ENCODE assay signal across 26 cellular contexts in the genomic region with DNA sequence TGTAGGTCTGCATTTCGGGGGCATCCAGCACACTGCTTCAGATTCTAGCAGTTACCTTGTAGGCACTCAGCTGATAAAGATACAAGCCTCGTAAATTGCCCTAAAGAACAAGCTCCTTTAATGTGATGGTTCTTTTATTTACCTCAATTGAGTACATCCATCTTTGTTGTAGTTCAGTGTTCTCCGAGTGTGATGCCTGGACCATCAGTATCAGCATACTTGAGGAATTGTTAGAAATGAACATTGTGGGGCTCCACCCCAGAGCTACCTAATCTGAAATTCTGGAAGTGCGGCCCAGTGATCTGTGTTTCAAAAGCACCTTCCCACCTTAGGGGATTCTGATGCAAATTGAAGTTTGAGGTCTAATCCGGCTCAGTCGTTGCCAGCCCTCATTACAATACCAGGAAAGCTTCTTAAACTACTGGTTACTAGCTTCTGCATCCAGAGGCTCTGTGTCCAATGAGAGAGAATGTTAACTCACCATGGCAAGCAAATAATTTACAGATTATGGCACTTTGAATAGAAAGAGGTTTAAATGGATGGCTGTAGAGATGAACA. TPM values are rescaled to one million over a fixed set of nuclear protein-coding genes. Genes with fewer than 3 reads are reported as not detected.
DNase-seq lines count a peak whose midpoint lies in the region; ATAC-seq and TF ChIP-seq lines count a peak whose summit lies in the region.
"Had no signal": no experiment of that assay in that cellular context is flagged by ENCODE, and none has a peak within 500 bp of the region (broad histone marks: within the 10 kb centered on the region; RNA-seq: fewer than 3 reads in every experiment).

No MANE protein-coding gene starts in this region.

- H3K14ac ChIP-seq in H9 (ENCODE audit: insufficient read depth, low read length) = no peak overlapping the region

- H3K27ac Mint-ChIP-seq in H9 = peak overlapping the region; percentile 59 to 94 (median 93)
- no peak overlapping the region for H3K27ac Mint-ChIP-seq in activated CD8-positive, alpha-beta T cell treated with anti-CD3 and anti-CD28 coated beads for 36 hours
- no peak overlapping the region for H3K27ac Mint-ChIP-seq in activated CD4-positive, alpha-beta T cell treated with anti-CD3 and anti-CD28 coated beads, Interleukin-2, amount 10 ng/mL, durations not matched to agents 7 days and 5 days
- H3K27ac Mint-ChIP-seq: activated T-helper 2 cell treated with anti-CD3 and anti-CD28 coated beads, Interferon-gamma antibody, Interleukin-2, Interleukin-4, amounts not matched to agents 10 μg/mL and 5 μg/mL and 100 μg/mL, durations not matched to agents 14 hours and 24 hours and 36 hours; B cell; CD8-positive, alpha-beta memory T cell; progenitor cell of endocrine pancreas had no signal

- H3K36me3 ChIP-seq in PC-9 (ENCODE audit: low read depth) (peaks cover 49% of the 10 kb centered on the region), smooth muscle cell (ENCODE audit: low read depth) (no peaks in the 10 kb centered on the region)
- H3K36me3 ChIP-seq: sigmoid colon, stomach, transverse colon had no signal

- H2BK20ac ChIP-seq in H9 (ENCODE audit: low read depth, low read length, poor library complexity, severe bottlenecking) = no peak overlapping the region

- H3F3A ChIP-seq in PC-9 (ENCODE audit: insufficient read depth, low read depth) (peaks cover 69% of the 10 kb centered on the region), smooth muscle cell (ENCODE audit: low read depth) (peaks cover 23% of the 10 kb centered on the region)

- H3K9me3 ChIP-seq in H9 (ENCODE audit: control insufficient read depth, low read depth, low read length) (no peaks in the 10 kb centered on the region), PC-9 (ENCODE audit: insufficient read depth, low read depth) (no peaks in the 10 kb centered on the region), smooth muscle cell (replicated peaks; ENCODE audit: low read depth) (no peaks in the 10 kb centered on the region)
- H3K9me3 ChIP-seq: body of pancreas, sigmoid colon, stomach, transverse colon had no signal

- no peak overlapping the region for H2BK12ac ChIP-seq in H9 (ENCODE audit: insufficient read length, low read depth, low read length)

- H3K4ac ChIP-seq in H9 (ENCODE audit: low read depth, low read length) = no peak overlapping the region

- peaks cover 11 to 21% (median 15%) of the 10 kb centered on the region in 3 experiments; a peak in 6 of 7 replicates for H3K36me3 Mint-ChIP-seq in H9 (ENCODE audit: insufficient read depth in 1 of 3, low read depth in 3 of 3)
- no peaks in the 10 kb centered on the region for H3K36me3 Mint-ChIP-seq in activated CD8-positive, alpha-beta T cell treated with anti-CD3 and anti-CD28 coated beads for 36 hours (ENCODE audit: low read depth)
- H3K36me3 Mint-ChIP-seq in activated CD4-positive, alpha-beta T cell treated with anti-CD3 and anti-CD28 coated beads, Interleukin-2, amount 10 ng/mL, durations not matched to agents 7 days and 5 days (ENCODE audit: low read depth) = no peaks in the 10 kb centered on the region
- H3K36me3 Mint-ChIP-seq: CD8-positive, alpha-beta memory T cell had no signal

- H2BK120ac ChIP-seq in H9 (ENCODE audit: low read depth, low read length, poor library complexity, severe bottlenecking) = no peak overlapping the region

- peak overlapping the region; percentile 16 to 49; a peak in 4 of 5 replicates for H3K4me3 Mint-ChIP-seq in H9
- H3K4me3 Mint-ChIP-seq in activated CD8-positive, alpha-beta T cell treated with anti-CD3 and anti-CD28 coated beads for 36 hours = no peak overlapping the region
- H3K4me3 Mint-ChIP-seq in activated CD4-positive, alpha-beta T cell treated with anti-CD3 and anti-CD28 coated beads, Interleukin-2, amount 10 ng/mL, durations not matched to agents 7 days and 5 days = no peak overlapping the region
- H3K4me3 Mint-ChIP-seq: B cell; CD8-positive, alpha-beta memory T cell had no signal

- H3K79me2 ChIP-seq in H9 (ENCODE audit: insufficient read depth, low read length) (peaks cover 19% of the 10 kb centered on the region; the same call in 1 of the 2 replicates), PC-9 (ENCODE audit: low read depth) (peaks cover 96% of the 10 kb centered on the region), smooth muscle cell (ENCODE audit: low read depth) (peaks cover 97% of the 10 kb centered on the region)

- no peaks in the 10 kb centered on the region; a peak in 1 of 5 replicates for H3K9me3 Mint-ChIP-seq in H9
- no peaks in the 10 kb centered on the region for H3K9me3 Mint-ChIP-seq in activated CD8-positive, alpha-beta T cell treated with anti-CD3 and anti-CD28 coated beads for 36 hours
- no peaks in the 10 kb centered on the region for H3K9me3 Mint-ChIP-seq in activated CD4-positive, alpha-beta T cell treated with anti-CD3 and anti-CD28 coated beads, Interleukin-2, amount 10 ng/mL, durations not matched to agents 7 days and 5 days
- H3K9me3 Mint-ChIP-seq: activated T-helper 2 cell treated with anti-CD3 and anti-CD28 coated beads, Interferon-gamma antibody, Interleukin-2, Interleukin-4, amounts not matched to agents 10 μg/mL and 5 μg/mL and 100 μg/mL, durations not matched to agents 14 hours and 24 hours and 36 hours; CD8-positive, alpha-beta memory T cell had no signal

- peak overlapping the region; percentile 23 for H3K4me2 ChIP-seq in H9 (ENCODE audit: insufficient read depth, insufficient read length, low read length)
- H3K4me2 ChIP-seq in PC-9 = no peak overlapping the region
- no peak overlapping the region for H3K4me2 ChIP-seq in smooth muscle cell

- no peak overlapping the region for H2BK5ac ChIP-seq in H9 (ENCODE audit: insufficient read length, low read length)

- H3K27me3 Mint-ChIP-seq in H9 (ENCODE audit: low read depth) = no peaks in the 10 kb centered on the region
- peaks cover 2% of the 10 kb centered on the region for H3K27me3 Mint-ChIP-seq in activated CD8-positive, alpha-beta T cell treated with anti-CD3 and anti-CD28 coated beads for 36 hours
- H3K27me3 Mint-ChIP-seq in activated CD4-positive, alpha-beta T cell treated with anti-CD3 and anti-CD28 coated beads, Interleukin-2, amount 10 ng/mL, durations not matched to agents 7 days and 5 days = no peaks in the 10 kb centered on the region
- H3K27me3 Mint-ChIP-seq: B cell, progenitor cell of endocrine pancreas had no signal

- no peaks in the 10 kb centered on the region for H3K27me3 ChIP-seq in H9 (ENCODE audit: insufficient read depth, low read length)
- no peaks in the 10 kb centered on the region for H3K27me3 ChIP-seq in PC-9 (ENCODE audit: insufficient read depth, low read depth)
- H3K27me3 ChIP-seq in smooth muscle cell (ENCODE audit: low read depth) = no peaks in the 10 kb centered on the region
- H3K27me3 ChIP-seq: body of pancreas, sigmoid colon, stomach, transverse colon had no signal

- H3K79me1 ChIP-seq in H9 (ENCODE audit: insufficient read depth, low read depth, low read length, poor library complexity, severe bottlenecking) = peaks cover 6% of the 10 kb centered on the region

- H3K4me3 ChIP-seq in PC-9 = no peak overlapping the region
- no peak overlapping the region for H3K4me3 ChIP-seq in smooth muscle cell
- H3K4me3 ChIP-seq: body of pancreas, sigmoid colon, stomach, transverse colon had no signal

- peak; percentile 65 for DNase-seq in H9
- no peak for DNase-seq in PC-9
- DNase-seq in iPS-NIHi11 (ENCODE audit: low spot score) = peak; percentile 46
- DNase-seq in smooth muscle cell (lab: John Stamatoyannopoulos, UW; ENCODE audit: unreplicated experiment) = no peak
- DNase-seq in activated CD8-positive, alpha-beta T cell treated with anti-CD3 and anti-CD28 coated beads for 36 hours = no peak
- DNase-seq in activated CD4-positive, alpha-beta T cell treated with anti-CD3 and anti-CD28 coated beads, Interleukin-2, amount 10 ng/mL, durations not matched to agents 7 days and 5 days = no peak
- DNase-seq: activated CD8-positive, alpha-beta memory T cell treated with anti-CD3 and anti-CD28 coated beads, Interleukin-2, amount 50 U/mL, for 4 hours; body of pancreas; CD8-positive, alpha-beta memory T cell; foreskin fibroblast; left ventricle myocardium superior; NCI-H1092; NCI-H2029; NCI-H226; NCI-H774; OCI-M1; sigmoid colon; stimulated activated CD4-positive, alpha-beta T cell treated with anti-CD3 and anti-CD28 coated beads, Interleukin-15, amount 100 ng/mL, for 24 hours; stomach; transverse colon had no signal

- intact Hi-C loops in PC-9 (cut with micrococcal nuclease; ENCODE audit: unreplicated experiment) = no loop called here
- intact Hi-C loops in activated CD8-positive, alpha-beta T cell treated with anti-CD3 and anti-CD28 coated beads for 36 hours (cut with micrococcal nuclease) = no loop called here

- H4K20me1 ChIP-seq in H9 (ENCODE audit: control insufficient read depth, insufficient read depth, insufficient read length) = no peaks in the 10 kb centered on the region
- peaks cover 2% of the 10 kb centered on the region; the same call in 1 of the 2 replicates for H4K20me1 ChIP-seq in PC-9 (ENCODE audit: insufficient read depth)
- H4K20me1 ChIP-seq in smooth muscle cell (ENCODE audit: low read depth) = peaks cover 67% of the 10 kb centered on the region

- no peak overlapping the region for H3T11ph ChIP-seq in H9 (ENCODE audit: low read length)

- H3K4me1 ChIP-seq in H9 (ENCODE audit: insufficient read depth, low read length) (peaks cover 14% of the 10 kb centered on the region; the same call in 1 of the 2 replicates), PC-9 (replicated peaks; ENCODE audit: insufficient read depth) (peaks cover 28% of the 10 kb centered on the region), smooth muscle cell (ENCODE audit: low read depth) (peaks cover 34% of the 10 kb centered on the region)

- H4K5ac ChIP-seq in H9 (ENCODE audit: insufficient read length, low read depth, low read length) = no peak overlapping the region

- H3K4me1 Mint-ChIP-seq in H9 = peaks cover 66 to 77% of the 10 kb centered on the region in 2 experiments
- no peaks in the 10 kb centered on the region for H3K4me1 Mint-ChIP-seq in activated CD8-positive, alpha-beta T cell treated with anti-CD3 and anti-CD28 coated beads for 36 hours (ENCODE audit: low read depth)
- no peaks in the 10 kb centered on the region for H3K4me1 Mint-ChIP-seq in activated CD4-positive, alpha-beta T cell treated with anti-CD3 and anti-CD28 coated beads, Interleukin-2, amount 10 ng/mL, durations not matched to agents 7 days and 5 days
- H3K4me1 Mint-ChIP-seq: CD8-positive, alpha-beta memory T cell had no signal

- H3K23ac ChIP-seq in H9 (ENCODE audit: insufficient read length, low read depth, low read length) = no peak overlapping the region

- H3K23me2 ChIP-seq in H9 (ENCODE audit: insufficient read length, low read depth, low read length, poor library complexity, severe bottlenecking) = no peaks in the 10 kb centered on the region

- H3K9ac ChIP-seq in H9 (ENCODE audit: extremely low read depth, insufficient read length, low read length) (no peak overlapping the region), smooth muscle cell (ENCODE audit: low read depth) (no peak overlapping the region)

- POLR2A ChIA-PET in PC-9 (lab: Charles Lee; ENCODE audit: unreplicated experiment) = interaction anchor here (0.6 kb wide), 2 partner anchors 8 to 102 kb away, joined by 7 to 8 read pairs; no protein-coding TSS in a partner anchor
- POLR2A ChIA-PET in activated CD8-positive, alpha-beta T cell treated with anti-CD3 and anti-CD28 coated beads for 36 hours (lab: Charles Lee) = interaction anchor here (1.6 kb wide), 1 partner anchor 11 kb away, joined by 4 read pairs; no protein-coding TSS in a partner anchor
- POLR2A ChIA-PET in activated CD4-positive, alpha-beta T cell treated with anti-CD3 and anti-CD28 coated beads, Interleukin-2, amount 10 ng/mL, durations not matched to agents 7 days and 5 days (lab: Charles Lee) = no interaction called here

- no peak overlapping the region for H2BK15ac ChIP-seq in H9 (ENCODE audit: low read depth, low read length)

- no peak overlapping the region for H3K56ac ChIP-seq in H9 (ENCODE audit: insufficient read length, low read depth, low read length)

- BruUV-seq in PC-9 (replicated peaks; lab: Mats Ljungman, UMichigan) = no TSS peak

- no peak overlapping the region for H2AK5ac ChIP-seq in H9 (ENCODE audit: insufficient read length, low read length)

- H3K27ac ChIP-seq in H9 (ENCODE audit: insufficient read length, low read depth, low read length) (peak overlapping the region; percentile 32), PC-9 (peak overlapping the region; percentile 7; the same call in 1 of the 2 replicates), smooth muscle cell (ENCODE audit: low read depth) (peak overlapping the region; percentile 28)
- H3K27ac ChIP-seq: body of pancreas, stomach, transverse colon had no signal

- CTCF ChIA-PET in PC-9 (lab: Charles Lee) = interaction anchor here (0.6 kb wide), 1 partner anchor 251 kb away, joined by 3 read pairs; no protein-coding TSS in a partner anchor
- CTCF ChIA-PET in activated CD8-positive, alpha-beta T cell treated with anti-CD3 and anti-CD28 coated beads for 36 hours (lab: Charles Lee) = interaction anchor here (1.3 kb wide), 1 partner anchor 181 kb away, joined by 6 read pairs; no protein-coding TSS in a partner anchor
- CTCF ChIA-PET in activated CD4-positive, alpha-beta T cell treated with anti-CD3 and anti-CD28 coated beads, Interleukin-2, amount 10 ng/mL, durations not matched to agents 7 days and 5 days (lab: Charles Lee) = no interaction called here

- TF ChIP-seq CTCF in H9 (conservative IDR thresholded peaks at IDR 0.05) (no peak), PC-9 (conservative IDR thresholded peaks at IDR 0.05) (no peak), smooth muscle cell (IDR thresholded peaks at IDR 0.05; ENCODE audit: borderline replicate concordance, insufficient read depth, poor library complexity, severe bottlenecking) (no peak)
- no peak for TF ChIP-seq CTCF in activated CD8-positive, alpha-beta T cell treated with anti-CD3 and anti-CD28 coated beads for 36 hours (IDR thresholded peaks at IDR 0.05)

- no peaks in the 10 kb centered on the region for H3K9me2 ChIP-seq in PC-9 (ENCODE audit: insufficient read depth)

- no peak overlapping the region for H4K8ac ChIP-seq in H9 (replicated peaks; ENCODE audit: insufficient read length, low read depth, low read length)

- H3K18ac ChIP-seq in H9 (ENCODE audit: insufficient read length, low read depth, low read length) = no peak overlapping the region

- no peak for ATAC-seq in activated CD8-positive, alpha-beta T cell treated with anti-CD3 and anti-CD28 coated beads for 36 hours
- ATAC-seq in HG03095 (IDR thresholded peaks at IDR 0.05; ENCODE audit: unreplicated experiment) (no peak), GM18867 (IDR thresholded peaks at IDR 0.05; ENCODE audit: unreplicated experiment) (no peak)
- ATAC-seq: body of pancreas, HepG2, left ventricle myocardium superior had no signal

- no peak overlapping the region for H4K91ac ChIP-seq in H9 (ENCODE audit: insufficient read length, low read depth, low read length)

- no CpG with 5 or more reads among the region's 6 CpGs for WGBS in H9 (ENCODE audit: extremely low coverage, insufficient read length, low lambda C conversion rate)
- WGBS in smooth muscle cell (ENCODE audit: low lambda C conversion rate) = 61% methylated on average over 6 of the region's 6 CpGs

- H2AFZ ChIP-seq in H9 (ENCODE audit: low read length) (no peak overlapping the region), PC-9 (no peak overlapping the region), smooth muscle cell (ENCODE audit: low read depth) (no peak overlapping the region)

RNA-seq across cellular contexts. Expression of gene RAI14, which starts 47.7 kb away (rescaled TPM):
- total RNA-seq in H9 (2021) (118 and 127 TPM in 2 replicates), PC-9 (2021) (133 and 145 TPM in 2 replicates), smooth muscle cell (209 and 211 TPM in 2 replicates)
- 111 and 113 TPM in 2 replicates for polyA plus RNA-seq in smooth muscle cell
- total RNA-seq in activated CD8-positive, alpha-beta T cell treated with anti-CD3 and anti-CD28 coated beads for 36 hours = 1 to 10 TPM; 1.1 to 2.3 TPM
- under 1 TPM; 0.08 to 0.50 TPM for total RNA-seq in activated CD4-positive, alpha-beta T cell treated with anti-CD3 and anti-CD28 coated beads, Interleukin-2, amount 10 ng/mL, durations not matched to agents 7 days and 5 days

Comparison
In these comparisons a context has a peak if more than half of its experiments do, and no peak if none do; other contexts are left out.
1. DNase-seq: peak in H9 (single experiment) and iPS-NIHi11 (single experiment); none in PC-9 (0 of 2), smooth muscle cell (single experiment), activated CD8-positive, alpha-beta T cell treated with anti-CD3 and anti-CD28 coated beads for 36 hours (single experiment) and activated CD4-positive, alpha-beta T cell treated with anti-CD3 and anti-CD28 coated beads, Interleukin-2, amount 10 ng/mL, durations not matched to agents 7 days and 5 days (single experiment).
2. H3K27ac Mint-ChIP-seq: peak in H9 (3 of 3); none in activated CD8-positive, alpha-beta T cell treated with anti-CD3 and anti-CD28 coated beads for 36 hours (single experiment) and activated CD4-positive, alpha-beta T cell treated with anti-CD3 and anti-CD28 coated beads, Interleukin-2, amount 10 ng/mL, durations not matched to agents 7 days and 5 days (single experiment).
3. H3K4me3 Mint-ChIP-seq: peak in H9 (2 of 2); none in activated CD8-positive, alpha-beta T cell treated with anti-CD3 and anti-CD28 coated beads for 36 hours (single experiment) and activated CD4-positive, alpha-beta T cell treated with anti-CD3 and anti-CD28 coated beads, Interleukin-2, amount 10 ng/mL, durations not matched to agents 7 days and 5 days (single experiment).
4. RNA of gene RAI14, which starts 47.7 kb away (total RNA-seq): 209 to 211 TPM in smooth muscle cell, 133 to 145 TPM in PC-9 and 118 to 127 TPM in H9; 1.1 to 2.3 TPM in activated CD8-positive, alpha-beta T cell treated with anti-CD3 and anti-CD28 coated beads for 36 hours and 0.08 to 0.50 TPM in activated CD4-positive, alpha-beta T cell treated with anti-CD3 and anti-CD28 coated beads, Interleukin-2, amount 10 ng/mL, durations not matched to agents 7 days and 5 days; every median in the first group is over 10 times any median in the second.
5. Peak in every context shown above with its lines, with median percentiles within 50 percentile points of each other: H3K27ac ChIP-seq.